ENCODE assay signal across 10 cellular contexts in the genomic region with DNA sequence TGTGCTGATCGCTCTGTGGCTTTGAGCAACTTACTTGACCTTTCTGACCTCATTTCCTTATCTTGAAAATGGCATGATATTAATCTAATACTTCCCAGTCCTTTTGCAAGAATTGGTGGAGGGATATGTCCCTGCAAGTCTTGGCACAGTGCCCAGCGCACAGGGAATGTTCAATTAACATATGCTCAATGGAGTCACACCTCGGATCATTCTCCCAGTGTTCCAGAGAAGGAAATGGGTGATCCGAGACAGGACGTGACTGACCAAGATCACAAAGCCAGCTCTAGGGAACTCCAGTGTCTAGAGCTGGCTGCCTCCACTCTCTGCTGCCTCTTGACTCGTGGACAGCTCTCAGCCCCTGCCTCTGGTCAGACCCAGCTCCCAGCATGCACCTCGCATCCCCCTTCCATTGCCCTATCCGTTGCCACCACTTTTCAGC. TPM values are rescaled to one million over a fixed set of nuclear protein-coding genes. Genes with fewer than 3 reads are reported as not detected.
DNase-seq lines count a peak whose midpoint lies in the region; ATAC-seq and TF ChIP-seq lines count a peak whose summit lies in the region.
"Had no signal": no experiment of that assay in that cellular context is flagged by ENCODE, and none has a peak within 500 bp of the region (broad histone marks: within the 10 kb centered on the region; RNA-seq: fewer than 3 reads in every experiment).

No MANE protein-coding gene starts in this region.

- no peaks in the 10 kb centered on the region for H3K27me3 ChIP-seq in ovary

- peaks cover 18% of the 10 kb centered on the region for H3K27me3 Mint-ChIP-seq in Calu3 (ENCODE audit: unreplicated experiment)

- peaks cover 4% of the 10 kb centered on the region for H3K4me1 ChIP-seq in ovary (ENCODE audit: insufficient read depth)

- no peak for TF ChIP-seq CTCF in Calu3 (IDR thresholded peaks at IDR 0.05; ENCODE audit: unreplicated experiment)
- TF ChIP-seq CTCF in RWPE1 (conservative IDR thresholded peaks at IDR 0.05; ENCODE audit: low read depth): no peak
- no peak for TF ChIP-seq CTCF in ovary (IDR thresholded peaks at IDR 0.05)

- no peak for ATAC-seq in GM19463 (IDR thresholded peaks at IDR 0.05; ENCODE audit: unreplicated experiment)
- ATAC-seq in HG03432 (IDR thresholded peaks at IDR 0.05; ENCODE audit: unreplicated experiment): no peak
- ATAC-seq in HG03139 (IDR thresholded peaks at IDR 0.05; ENCODE audit: unreplicated experiment): no peak

- no peaks in the 10 kb centered on the region for H3K36me3 ChIP-seq in ovary

- H3K4me3 ChIP-seq in ovary: no peak overlapping the region

- H3K4me1 Mint-ChIP-seq in Calu3 (ENCODE audit: low read depth, unreplicated experiment): peaks cover 39% of the 10 kb centered on the region

- DNase-seq in Calu3: no peak
- DNase-seq in RWPE1 (ENCODE audit: low spot score): no peak
- DNase-seq in cardiac septum (ENCODE audit: low spot score): peak; percentile 83
- peak in 3 of 5 donors; percentile 34 to 48 (median 39) for DNase-seq in ovary
- DNase-seq in T-helper 1 cell: no peak
- DNase-seq: activated CD4-positive, alpha-beta T cell treated with anti-CD3 and anti-CD28 coated beads for 48 hours; C1 segment of cervical spinal cord had no signal

- peaks cover 17% of the 10 kb centered on the region for H3K36me3 Mint-ChIP-seq in Calu3 (ENCODE audit: insufficient read depth, unreplicated experiment)

- H3K9me3 Mint-ChIP-seq in Calu3 (ENCODE audit: low read depth, unreplicated experiment): no peaks in the 10 kb centered on the region

- H3K27ac ChIP-seq in RWPE1 (peak overlapping the region; percentile 67), ovary (no peak overlapping the region)

- no peak for TF ChIP-seq POLR2A in ovary (IDR thresholded peaks at IDR 0.05)

- CTCF ChIA-PET in Calu3 (lab: Charles Lee) (interaction anchor here (0.6 kb wide), 1 partner anchor 30 kb away, joined by 4 read pairs; no protein-coding TSS in a partner anchor), RWPE1 (lab: Yijun Ruan, JAX) (no interaction called here)

- H3K9me3 ChIP-seq in ovary: no peaks in the 10 kb centered on the region

- peak overlapping the region; percentile 73 for H3K4me3 Mint-ChIP-seq in Calu3 (ENCODE audit: low read depth, unreplicated experiment)

- TF ChIP-seq EP300 in ovary (IDR thresholded peaks at IDR 0.05): no peak

- H3K27ac Mint-ChIP-seq in Calu3 (ENCODE audit: unreplicated experiment): no peak overlapping the region

- POLR2A ChIA-PET in RWPE1 (lab: Yijun Ruan, JAX; ENCODE audit: low non-redundant PET): no interaction called here

- WGBS in ovary, 3 donors: 62 to 71% (median 62%) methylated on average over 8 of the region's 8 CpGs

- intact Hi-C loops in Calu3 (cut with micrococcal nuclease; ENCODE audit: unreplicated experiment) (no loop called here), cardiac septum (cut with DNase I) (no loop called here), ovary (cut with DNase I) (no loop called here)

- no TSS peak for BruUV-seq in Calu3 (replicated peaks; lab: Mats Ljungman, UMichigan)

RNA-seq across cellular contexts. Expression of a gene that starts 3.6 kb away (rescaled TPM):
- total RNA-seq in Calu3 (2022) (12.9 and 19.7 TPM in 2 replicates), cardiac septum (14.2 TPM), ovary (10 to 100 TPM in 6 of 7 donors, 1 to 10 TPM in 1; 7.8 to 31.0 (median 18.8) TPM)
- 10 to 100 TPM in 1 of 2 donors, under 1 TPM in 1; 0.55 to 13.2 TPM for polyA plus RNA-seq in ovary

RNA-seq across cellular contexts. Expression of a gene that starts 5.9 kb away (rescaled TPM):
- 14.7 and 16.4 TPM in 2 replicates for total RNA-seq in Calu3 (2022)
- 2.9 TPM for total RNA-seq in cardiac septum
- total RNA-seq in ovary: 1 to 10 TPM; 2.7 to 8.3 (median 5.5) TPM
- 1 to 10 TPM in 1 of 2 donors, under 1 TPM in 1; 0.70 to 3.0 TPM for polyA plus RNA-seq in ovary

RNA-seq across cellular contexts. Expression of a gene that starts 20.5 kb away (rescaled TPM):
- total RNA-seq in Calu3 (2022) (256 and 267 TPM in 2 replicates), cardiac septum (86.5 TPM), ovary (100 to 1,000 TPM; 105 to 207 (median 156) TPM)
- 100 to 1,000 TPM in 1 of 2 donors, 10 to 100 TPM in 1; 29.9 to 122 TPM for polyA plus RNA-seq in ovary

RNA-seq across cellular contexts. Expression of a gene that starts 33.1 kb away (rescaled TPM):
- not detected in 2 replicates for total RNA-seq in Calu3 (2022)
- total RNA-seq in cardiac septum: not detected
- total RNA-seq in ovary: not detected
- not detected for polyA plus RNA-seq in ovary

RNA-seq across cellular contexts. Expression of a gene that starts 54.3 kb away (rescaled TPM):
- 2.9 and 3.9 TPM in 2 replicates for total RNA-seq in Calu3 (2022)
- total RNA-seq in cardiac septum: 1.3 TPM
- 10 to 100 TPM in 1 of 7 donors, 1 to 10 TPM in 5, under 1 TPM in 1; 0.95 to 34.2 (median 7.5) TPM for total RNA-seq in ovary
- 1 to 10 TPM in 1 of 2 donors, under 1 TPM in 1; 0.25 to 1.3 TPM for polyA plus RNA-seq in ovary

Comparison
In these comparisons a context has a peak if more than half of its experiments do, and no peak if none do; other contexts are left out.
1. DNase-seq: peak in cardiac septum (single experiment) and ovary (3 of 5); none in Calu3 (single experiment), RWPE1 (single experiment) and T-helper 1 cell (0 of 5).